In genomic region chr6:37489697-37490336, GRCh38 we compare ENCODE assay signal across 9 cellular contexts. TPM values are rescaled to one million over a fixed set of nuclear protein-coding genes. Genes with fewer than 3 reads are reported as not detected.
DNase-seq lines count a peak whose midpoint lies in the region; ATAC-seq, FAIRE-seq and TF ChIP-seq lines count a peak whose summit lies in the region.
"Had no signal": no experiment of that assay in that cellular context is flagged by ENCODE, and none has a peak within 500 bp of the region (broad histone marks: within the 10 kb centered on the region; RNA-seq: fewer than 3 reads in every experiment).

No MANE protein-coding gene starts in this region.

- H3K27me3 Mint-ChIP-seq in activated naive CD8-positive, alpha-beta T cell, result no peaks in the 10 kb centered on the region
- no peaks in the 10 kb centered on the region for H3K27me3 Mint-ChIP-seq in type B pancreatic cell

- no peak for ATAC-seq in HG03354 (IDR thresholded peaks at IDR 0.05; ENCODE audit: poor library complexity, severe bottlenecking, unreplicated experiment)
- ATAC-seq in GM21737 (IDR thresholded peaks at IDR 0.05; ENCODE audit: unreplicated experiment), result no peak

- TF ChIP-seq CTCF in type B pancreatic cell (conservative IDR thresholded peaks at IDR 0.05), result no peak

- peak; percentile 74 for FAIRE-seq in HTR-8/SVneo (lab: Jason Lieb, UNC)
- FAIRE-seq: endothelial cell of umbilical vein had no signal

- H3K4me3 Mint-ChIP-seq in activated naive CD8-positive, alpha-beta T cell, result peak overlapping the region; percentile 25
- H3K4me3 Mint-ChIP-seq in type B pancreatic cell, result no peak overlapping the region

- peaks cover 61% of the 10 kb centered on the region for H3K4me1 Mint-ChIP-seq in activated naive CD8-positive, alpha-beta T cell (ENCODE audit: low read depth)
- peaks cover 32% of the 10 kb centered on the region for H3K4me1 Mint-ChIP-seq in type B pancreatic cell (ENCODE audit: unreplicated experiment)

- H3K27ac Mint-ChIP-seq in activated naive CD8-positive, alpha-beta T cell, result peak overlapping the region; percentile 89
- no peak overlapping the region for H3K27ac Mint-ChIP-seq in type B pancreatic cell

- no peaks in the 10 kb centered on the region for H3K9me3 Mint-ChIP-seq in activated naive CD8-positive, alpha-beta T cell (ENCODE audit: low read depth)
- H3K9me3 Mint-ChIP-seq in type B pancreatic cell, result no peaks in the 10 kb centered on the region

- peaks cover 3% of the 10 kb centered on the region for H3K36me3 Mint-ChIP-seq in activated naive CD8-positive, alpha-beta T cell
- H3K36me3 Mint-ChIP-seq in type B pancreatic cell, result peaks cover 9% of the 10 kb centered on the region

- DNase-seq in Daoy (ENCODE audit: low read depth) (peak; percentile 58), HTR-8/SVneo (ENCODE audit: insufficient read length, low spot score) (peak; percentile 36), medulla oblongata (ENCODE audit: extremely low spot score) (peak; percentile 43), type B pancreatic cell (ENCODE audit: extremely low spot score, unreplicated experiment) (no peak), NCI-H226 (no peak)

RNA-seq across cellular contexts. Expression of gene CCDC167, which starts 9.9 kb away (rescaled TPM):
- 115 and 126 TPM in 2 replicates for total RNA-seq in Daoy (2014; rRNA removed; shearing (Covaris generic))
- 28.1 and 38.3 TPM in 2 replicates for total RNA-seq in type B pancreatic cell (ENCODE audit: low replicate concordance)

RNA-seq across cellular contexts. Expression of gene CMTR1, which starts 56.8 kb away (rescaled TPM):
- 38.2 and 38.5 TPM in 2 replicates for total RNA-seq in Daoy (2014; rRNA removed; shearing (Covaris generic))
- total RNA-seq in type B pancreatic cell (ENCODE audit: low replicate concordance), result 37.8 and 53.0 TPM in 2 replicates

Comparison
In these comparisons a context has a peak if more than half of its experiments do, and no peak if none do; other contexts are left out.
1. DNase-seq: peak in Daoy (single experiment), HTR-8/SVneo (single experiment) and medulla oblongata (single experiment); none in type B pancreatic cell (single experiment) and NCI-H226 (single experiment).